Comparison of ENCODE assay signal across 8 cellular contexts in genomic region chr1:15953294-15953771, GRCh38. TPM values are rescaled to one million over a fixed set of nuclear protein-coding genes. Genes with fewer than 3 reads are reported as not detected.
DNase-seq lines count a peak whose midpoint lies in the region; ATAC-seq and TF ChIP-seq lines count a peak whose summit lies in the region.
"Had no signal": no experiment of that assay in that cellular context is flagged by ENCODE, and none has a peak within 500 bp of the region (broad histone marks: within the 10 kb centered on the region; RNA-seq: fewer than 3 reads in every experiment).

No MANE protein-coding gene starts in this region.

- H3K4me3 ChIP-seq in SJSA1 (no peak overlapping the region), epithelial cell of esophagus (ENCODE audit: low read length) (no peak overlapping the region), skin epidermis (no peak overlapping the region)

- peaks cover 16% of the 10 kb centered on the region for H3K36me3 ChIP-seq in SJSA1

- TF ChIP-seq CTCF in epithelial cell of esophagus (IDR thresholded peaks at IDR 0.05; ENCODE audit: insufficient read depth, low read depth, low read length, missing control alignments), result no peak

- peak; percentile 29 for DNase-seq in EH (ENCODE audit: low read depth)
- no peak for DNase-seq in SJSA1 (ENCODE audit: low read depth in 1 of 2, low spot score in 2 of 2)
- DNase-seq in epithelial cell of esophagus (ENCODE audit: low read depth), result peak; percentile 46
- no peak for DNase-seq in NCI-H2227 treated with DMSO at 0.1 percent for 48 hours (lab: John Stamatoyannopoulos, UW)
- DNase-seq in stimulated activated CD4-positive, alpha-beta T cell treated with anti-CD3 and anti-CD28 coated beads, Interleukin-12 subunit alpha, Interleukin-12 subunit beta, amount 100 ng/mL, for 4 hours, result no peak

- no peaks in the 10 kb centered on the region for H3K9me3 ChIP-seq in SJSA1 (replicated peaks)

- H3K27me3 ChIP-seq in SJSA1 (replicated peaks), result no peaks in the 10 kb centered on the region

- peaks cover 74% of the 10 kb centered on the region for H3K4me1 ChIP-seq in SJSA1 (replicated peaks)

- ATAC-seq in GM21360 (IDR thresholded peaks at IDR 0.05; ENCODE audit: unreplicated experiment), result no peak

- H3K27ac ChIP-seq in SJSA1, result peak overlapping the region; percentile 99
- peak overlapping the region in 20 of 21 experiments; percentile 52 to 96 (median 82) for H3K27ac ChIP-seq in skin epidermis

RNA-seq across cellular contexts. Expression of gene ZBTB17, which starts 22.6 kb away (rescaled TPM):
- 26.6 and 33.6 TPM in 2 replicates for total RNA-seq in SJSA1 (2014; rRNA removed; shearing (Covaris generic))

RNA-seq across cellular contexts. Expression of gene SRARP, which starts 50.7 kb away (rescaled TPM):
- total RNA-seq in SJSA1 (2014; rRNA removed; shearing (Covaris generic)), result not detected in 2 replicates
- total RNA-seq: lower leg skin had no signal

Comparison
In these comparisons a context has a peak if more than half of its experiments do, and no peak if none do; other contexts are left out.
1. DNase-seq: peak in EH (single experiment) and epithelial cell of esophagus (single experiment); none in SJSA1 (0 of 2), NCI-H2227 treated with DMSO at 0.1 percent for 48 hours (single experiment) and stimulated activated CD4-positive, alpha-beta T cell treated with anti-CD3 and anti-CD28 coated beads, Interleukin-12 subunit alpha, Interleukin-12 subunit beta, amount 100 ng/mL, for 4 hours (single experiment).